In the genomic region with DNA sequence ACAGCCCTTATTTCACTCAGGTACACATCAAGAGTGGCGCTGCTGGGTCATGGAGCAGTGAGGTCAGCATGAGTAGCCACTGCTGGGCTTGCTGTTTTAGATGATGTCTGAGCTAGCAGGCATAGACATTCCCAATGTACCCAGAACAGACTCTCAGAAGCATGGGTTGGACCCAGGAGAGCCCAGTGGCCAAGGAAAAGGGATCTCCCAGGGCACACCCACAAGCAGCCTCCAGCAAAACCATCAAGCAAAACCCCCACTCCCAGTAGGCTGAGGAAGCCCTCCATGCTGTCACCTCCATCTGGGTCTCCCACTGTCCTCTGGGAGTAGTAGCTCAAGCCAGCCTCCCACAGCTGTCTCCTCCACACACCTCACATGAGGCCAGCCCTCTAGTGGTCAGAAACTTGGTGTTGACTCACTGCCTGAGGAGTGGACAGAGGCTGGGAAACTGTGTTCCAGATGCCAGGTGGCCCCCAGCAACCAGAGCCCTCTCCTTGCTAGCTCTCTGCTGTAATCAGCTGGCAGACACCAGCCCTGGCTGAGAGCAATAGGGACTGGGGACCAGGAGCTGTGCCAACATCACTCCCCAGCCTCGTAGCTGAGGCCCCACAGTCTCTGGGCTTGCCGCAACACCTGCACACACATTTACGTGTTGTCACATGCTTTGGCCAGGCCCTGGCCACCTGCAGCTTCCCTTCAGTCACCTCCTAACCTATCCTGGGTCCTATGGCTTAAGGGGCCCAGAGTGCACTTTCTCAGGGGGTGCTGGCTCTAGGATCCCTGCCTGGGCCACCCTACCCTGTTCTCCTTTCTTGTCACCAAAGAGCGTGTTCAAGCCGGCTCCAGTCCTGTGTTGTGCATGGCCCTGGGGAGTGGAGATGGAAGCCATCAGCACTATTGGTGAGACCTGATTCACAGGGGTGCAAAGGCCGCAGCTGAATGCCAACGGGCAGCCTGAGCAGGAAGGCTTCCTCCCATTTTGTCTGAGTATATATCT, we compare ENCODE assay signal across 1 cellular context.
A peak's percentile ranks its signal among the peaks of the same experiment; 100 is the strongest.
TF ChIP-seq lines count a peak whose summit lies in the region.

No MANE protein-coding gene starts in this region.

TF ChIP-seq in HEK293, 187 proteins besides CTCF, POLR2A, EP300 and RAD21 (continued from another document and continues in another):
- TF ChIP-seq OSR2 (tag by site-specific recombination; IDR thresholded peaks at IDR 0.05) (peak; percentile 62), ZNF416 (tag by site-specific recombination; IDR thresholded peaks at IDR 0.05) (no peak), ZNF621 (tag by site-specific recombination; IDR thresholded peaks at IDR 0.05) (no peak), ZNF366 (tag by site-specific recombination; conservative IDR thresholded peaks at IDR 0.05) (no peak), TCF7L2 (IDR thresholded peaks at IDR 0.05; ENCODE audit: borderline replicate concordance, low read depth, low read length) (no peak), ZNF18 (tag by site-specific recombination; IDR thresholded peaks at IDR 0.05) (no peak), PRDM4 (tag by site-specific recombination; IDR thresholded peaks at IDR 0.05) (no peak), ZIC2 (tag by site-specific recombination; IDR thresholded peaks at IDR 0.05) (peak; percentile 35; the same call in 1 of the 2 replicates), HOXD13 (CRISPR knock-in tag; IDR thresholded peaks at IDR 0.05; ENCODE audit: borderline replicate concordance) (no peak), ZNF398 (tag by site-specific recombination; IDR thresholded peaks at IDR 0.05) (no peak), BCL11A (tag by site-specific recombination; IDR thresholded peaks at IDR 0.05; ENCODE audit: low read depth) (no peak), ZNF658 (tag by site-specific recombination; IDR thresholded peaks at IDR 0.05) (no peak), ZNF148 (tag by site-specific recombination; IDR thresholded peaks at IDR 0.05; ENCODE audit: borderline replicate concordance) (no peak), RBAK (tag by site-specific recombination; IDR thresholded peaks at IDR 0.05) (no peak), ZFHX2 (tag by site-specific recombination; conservative IDR thresholded peaks at IDR 0.05) (peak; percentile 84), ZNF16 (tag by site-specific recombination; IDR thresholded peaks at IDR 0.05; ENCODE audit: low read depth) (no peak), ZNF626 (tag by site-specific recombination; IDR thresholded peaks at IDR 0.05) (no peak), ZNF529 (tag by site-specific recombination; IDR thresholded peaks at IDR 0.05; ENCODE audit: insufficient replicate concordance) (no peak), ZNF623 (tag by site-specific recombination; IDR thresholded peaks at IDR 0.05) (no peak), ZNF501 (tag by site-specific recombination; IDR thresholded peaks at IDR 0.05) (no peak), ZNF19 (tag by site-specific recombination; IDR thresholded peaks at IDR 0.05; ENCODE audit: low read depth) (no peak), ZNF48 (tag by site-specific recombination; IDR thresholded peaks at IDR 0.05) (no peak), ZBTB44 (tag by site-specific recombination; IDR thresholded peaks at IDR 0.05) (no peak), ZBTB21 (tag by site-specific recombination; IDR thresholded peaks at IDR 0.05) (no peak), SP7 (tag by site-specific recombination; IDR thresholded peaks at IDR 0.05) (no peak), SP2 (tag by site-specific recombination; IDR thresholded peaks at IDR 0.05) (no peak), ZSCAN23 (tag by site-specific recombination; IDR thresholded peaks at IDR 0.05) (no peak), ZNF202 (tag by site-specific recombination; IDR thresholded peaks at IDR 0.05; ENCODE audit: borderline replicate concordance) (no peak), TRIM28 (IDR thresholded peaks at IDR 0.05; ENCODE audit: borderline replicate concordance, low read length) (no peak; the same call in 1 of the 2 replicates), ZNF121 (tag by site-specific recombination; IDR thresholded peaks at IDR 0.05) (no peak), ZNF324 (tag by site-specific recombination; IDR thresholded peaks at IDR 0.05) (no peak), ZNF571 (tag by site-specific recombination; IDR thresholded peaks at IDR 0.05) (no peak), ZNF2 (tag by site-specific recombination; IDR thresholded peaks at IDR 0.05) (no peak), ZNF394 (tag by site-specific recombination; IDR thresholded peaks at IDR 0.05; ENCODE audit: borderline replicate concordance) (no peak), ZBTB20 (tag by site-specific recombination; IDR thresholded peaks at IDR 0.05) (peak; percentile 46), ZNF132 (tag by site-specific recombination; IDR thresholded peaks at IDR 0.05; ENCODE audit: borderline replicate concordance) (no peak), ZNF140 (tag by site-specific recombination; IDR thresholded peaks at IDR 0.05) (no peak), ZNF513 (tag by site-specific recombination; IDR thresholded peaks at IDR 0.05) (no peak), ZNF266 (tag by site-specific recombination; IDR thresholded peaks at IDR 0.05; ENCODE audit: low read depth) (no peak), GLIS1 (tag by site-specific recombination; IDR thresholded peaks at IDR 0.05) (peak; percentile 69), ZNF37A (tag by site-specific recombination; IDR thresholded peaks at IDR 0.05) (no peak)
- TF ChIP-seq, protein P1, sequence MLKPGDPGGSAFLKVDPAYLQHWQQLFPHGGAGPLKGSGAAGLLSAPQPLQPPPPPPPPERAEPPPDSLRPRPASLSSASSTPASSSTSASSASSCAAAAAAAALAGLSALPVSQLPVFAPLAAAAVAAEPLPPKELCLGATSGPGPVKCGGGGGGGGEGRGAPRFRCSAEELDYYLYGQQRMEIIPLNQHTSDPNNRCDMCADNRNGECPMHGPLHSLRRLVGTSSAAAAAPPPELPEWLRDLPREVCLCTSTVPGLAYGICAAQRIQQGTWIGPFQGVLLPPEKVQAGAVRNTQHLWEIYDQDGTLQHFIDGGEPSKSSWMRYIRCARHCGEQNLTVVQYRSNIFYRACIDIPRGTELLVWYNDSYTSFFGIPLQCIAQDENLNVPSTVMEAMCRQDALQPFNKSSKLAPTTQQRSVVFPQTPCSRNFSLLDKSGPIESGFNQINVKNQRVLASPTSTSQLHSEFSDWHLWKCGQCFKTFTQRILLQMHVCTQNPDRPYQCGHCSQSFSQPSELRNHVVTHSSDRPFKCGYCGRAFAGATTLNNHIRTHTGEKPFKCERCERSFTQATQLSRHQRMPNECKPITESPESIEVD (tag by site-specific recombination; IDR thresholded peaks at IDR 0.05) = no peak
- TF ChIP-seq, protein P2, sequence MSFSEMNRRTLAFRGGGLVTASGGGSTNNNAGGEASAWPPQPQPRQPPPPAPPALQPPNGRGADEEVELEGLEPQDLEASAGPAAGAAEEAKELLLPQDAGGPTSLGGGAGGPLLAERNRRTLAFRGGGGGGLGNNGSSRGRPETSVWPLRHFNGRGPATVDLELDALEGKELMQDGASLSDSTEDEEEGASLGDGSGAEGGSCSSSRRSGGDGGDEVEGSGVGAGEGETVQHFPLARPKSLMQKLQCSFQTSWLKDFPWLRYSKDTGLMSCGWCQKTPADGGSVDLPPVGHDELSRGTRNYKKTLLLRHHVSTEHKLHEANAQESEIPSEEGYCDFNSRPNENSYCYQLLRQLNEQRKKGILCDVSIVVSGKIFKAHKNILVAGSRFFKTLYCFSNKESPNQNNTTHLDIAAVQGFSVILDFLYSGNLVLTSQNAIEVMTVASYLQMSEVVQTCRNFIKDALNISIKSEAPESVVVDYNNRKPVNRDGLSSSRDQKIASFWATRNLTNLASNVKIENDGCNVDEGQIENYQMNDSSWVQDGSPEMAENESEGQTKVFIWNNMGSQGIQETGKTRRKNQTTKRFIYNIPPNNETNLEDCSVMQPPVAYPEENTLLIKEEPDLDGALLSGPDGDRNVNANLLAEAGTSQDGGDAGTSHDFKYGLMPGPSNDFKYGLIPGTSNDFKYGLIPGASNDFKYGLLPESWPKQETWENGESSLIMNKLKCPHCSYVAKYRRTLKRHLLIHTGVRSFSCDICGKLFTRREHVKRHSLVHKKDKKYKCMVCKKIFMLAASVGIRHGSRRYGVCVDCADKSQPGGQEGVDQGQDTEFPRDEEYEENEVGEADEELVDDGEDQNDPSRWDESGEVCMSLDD (tag by site-specific recombination; IDR thresholded peaks at IDR 0.05) = no peak
